ENCODE assay signal across 2 cellular contexts in genomic region chr4:7793186-7793585, GRCh38.
TF ChIP-seq lines count a peak whose summit lies in the region.

No MANE protein-coding gene starts in this region.

TF ChIP-seq in SK-N-SH, 30 proteins besides CTCF, POLR2A, EP300 and RAD21 (continued from another document):
- TF ChIP-seq MEF2A (IDR thresholded peaks at IDR 0.05; ENCODE audit: borderline replicate concordance, low read depth) (no peak), IRF3 (IDR thresholded peaks at IDR 0.05; ENCODE audit: low read depth, low read length) (no peak)
TF ChIP-seq in SK-N-SH: peak in this region for 0.

TF ChIP-seq in SK-N-SH treated with all-trans-retinoic acid at 6 μM for 48 hours, 23 proteins besides CTCF, POLR2A, EP300 and RAD21 (continued from another document):
- TF ChIP-seq CSRNP3 (CRISPR knock-in tag; IDR thresholded peaks at IDR 0.05) (no peak), PPARA (CRISPR knock-in tag; IDR thresholded peaks at IDR 0.05; ENCODE audit: borderline replicate concordance) (no peak), ZNF70 (CRISPR knock-in tag; IDR thresholded peaks at IDR 0.05) (no peak), BACH2 (CRISPR knock-in tag; IDR thresholded peaks at IDR 0.05; ENCODE audit: borderline replicate concordance) (no peak), ISL1 (CRISPR knock-in tag; IDR thresholded peaks at IDR 0.05) (no peak), TCF4 (CRISPR knock-in tag; IDR thresholded peaks at IDR 0.05; ENCODE audit: borderline replicate concordance) (no peak), GLIS3 (CRISPR knock-in tag; IDR thresholded peaks at IDR 0.05) (no peak), ARNTL (CRISPR knock-in tag; IDR thresholded peaks at IDR 0.05; ENCODE audit: borderline replicate concordance, low read depth) (no peak), TOX (CRISPR knock-in tag; IDR thresholded peaks at IDR 0.05; ENCODE audit: borderline replicate concordance) (no peak), RARB (CRISPR knock-in tag; IDR thresholded peaks at IDR 0.05) (no peak), CREB5 (CRISPR knock-in tag; IDR thresholded peaks at IDR 0.05; ENCODE audit: low read depth) (no peak), ZNF8 (CRISPR knock-in tag; IDR thresholded peaks at IDR 0.05) (no peak), POU6F1 (CRISPR knock-in tag; IDR thresholded peaks at IDR 0.05; ENCODE audit: borderline replicate concordance, low read depth) (no peak), ZFP3 (CRISPR knock-in tag; IDR thresholded peaks at IDR 0.05) (no peak)
